18 cellular contexts compared by ENCODE assay signal in genomic region chr16:974606-975312, GRCh38. TPM values are rescaled to one million over a fixed set of nuclear protein-coding genes. Genes with fewer than 3 reads are reported as not detected.
A peak's percentile ranks its signal among the peaks of the same experiment; 100 is the strongest.
DNase-seq lines count a peak whose midpoint lies in the region; ATAC-seq, FAIRE-seq and TF ChIP-seq lines count a peak whose summit lies in the region.
"Had no signal": no experiment of that assay in that cellular context is flagged by ENCODE, and none has a peak within 500 bp of the region (broad histone marks: within the 10 kb centered on the region; RNA-seq: fewer than 3 reads in every experiment).

No MANE protein-coding gene starts in this region.

- no peak for FAIRE-seq in kidney (lab: Jason Lieb, UNC)
- FAIRE-seq: GM12892, keratinocyte, pancreas had no signal

- H3K27me3 ChIP-seq in SJCRH30 = no peaks in the 10 kb centered on the region
- H3K27me3 ChIP-seq: pancreas had no signal

- H3K27ac Mint-ChIP-seq in Calu3 (ENCODE audit: unreplicated experiment) = no peak overlapping the region
- H3K27ac Mint-ChIP-seq in activated T-helper 17 cell treated with anti-CD3 and anti-CD28 coated beads, Interleukin-2, amount 50 U/mL, for 72 hours = no peak overlapping the region

- no peaks in the 10 kb centered on the region for H3K9me3 Mint-ChIP-seq in Calu3 (ENCODE audit: low read depth, unreplicated experiment)
- H3K9me3 Mint-ChIP-seq in activated T-helper 17 cell treated with anti-CD3 and anti-CD28 coated beads, Interleukin-2, amount 50 U/mL, for 72 hours = no peaks in the 10 kb centered on the region

- no TSS peak for BruUV-seq in Calu3 (replicated peaks; lab: Mats Ljungman, UMichigan)

- intact Hi-C loops in Calu3 (cut with micrococcal nuclease; ENCODE audit: unreplicated experiment) = no loop called here
- intact Hi-C loops in kidney (cut with DNase I) = no loop called here
- intact Hi-C loops in left colon (cut with DNase I, micrococcal nuclease) = no loop called here

- peak; percentile 61 for DNase-seq in Calu3
- DNase-seq in SJCRH30 = peak; percentile 95 to 96
- DNase-seq in kidney = peak; percentile 92
- peak; percentile 57 for DNase-seq in skeletal muscle cell (ENCODE audit: low read depth)
- no peak for DNase-seq in T-helper 9 cell
- no peak for DNase-seq in left colon
- DNase-seq: glutamatergic neuron, HCEC 1CT, MG63, NCI-H2107 had no signal

- H3K4me3 Mint-ChIP-seq in Calu3 (ENCODE audit: low read depth, unreplicated experiment) = no peak overlapping the region
- H3K4me3 Mint-ChIP-seq in activated T-helper 17 cell treated with anti-CD3 and anti-CD28 coated beads, Interleukin-2, amount 50 U/mL, for 72 hours = no peak overlapping the region

- peaks cover 24% of the 10 kb centered on the region for H3K36me3 Mint-ChIP-seq in Calu3 (ENCODE audit: insufficient read depth, unreplicated experiment)
- H3K36me3 Mint-ChIP-seq in activated T-helper 17 cell treated with anti-CD3 and anti-CD28 coated beads, Interleukin-2, amount 50 U/mL, for 72 hours (ENCODE audit: low read depth) = no peaks in the 10 kb centered on the region

- H3K4me3 ChIP-seq in SJCRH30 (peak overlapping the region; percentile 1; the same call in 1 of the 2 replicates), kidney (ENCODE audit: low read length in 2 of 2) (no peak overlapping the region), skeletal muscle cell (ENCODE audit: low read depth, low read length) (no peak overlapping the region)
- H3K4me3 ChIP-seq: MG63, pancreas had no signal

- H3K9me3 ChIP-seq in SJCRH30 (replicated peaks) (no peaks in the 10 kb centered on the region), kidney (ENCODE audit: control insufficient read depth in 1 of 2, low read length in 2 of 2) (no peaks in the 10 kb centered on the region)
- H3K9me3 ChIP-seq: MG63, pancreas had no signal

- CTCF ChIA-PET in Calu3 (lab: Charles Lee) = no interaction called here

- H3K27ac ChIP-seq in SJCRH30 (peak overlapping the region; percentile 97), kidney (ENCODE audit: low read depth in 2 of 2, low read length in 2 of 2) (no peak overlapping the region)
- H3K27ac ChIP-seq: C4-2B had no signal

- H3K9ac ChIP-seq in kidney (ENCODE audit: low read length in 2 of 2) = no peak overlapping the region

- H3K4me1 Mint-ChIP-seq in Calu3 (ENCODE audit: low read depth, unreplicated experiment) = peaks cover 53% of the 10 kb centered on the region
- H3K4me1 Mint-ChIP-seq in activated T-helper 17 cell treated with anti-CD3 and anti-CD28 coated beads, Interleukin-2, amount 50 U/mL, for 72 hours = peaks cover 6% of the 10 kb centered on the region

- H3K36me3 ChIP-seq in SJCRH30 (peaks cover 4% of the 10 kb centered on the region; the same call in 1 of the 2 replicates), kidney (ENCODE audit: control insufficient read depth in 1 of 2, insufficient read depth in 2 of 2, low read length in 2 of 2) (no peaks in the 10 kb centered on the region)
- H3K36me3 ChIP-seq: MG63, pancreas had no signal

- ATAC-seq in GM19467 (IDR thresholded peaks at IDR 0.05; ENCODE audit: unreplicated experiment) = no peak
- no peak for ATAC-seq in activated T-helper 17 cell treated with anti-CD3 and anti-CD28 coated beads, Interleukin-2, amount 50 U/mL, for 72 hours (replicated peaks)
- ATAC-seq in left colon = no peak
- ATAC-seq: pancreas had no signal

- peaks cover 27% of the 10 kb centered on the region for H3K27me3 Mint-ChIP-seq in Calu3 (ENCODE audit: unreplicated experiment)
- H3K27me3 Mint-ChIP-seq in activated T-helper 17 cell treated with anti-CD3 and anti-CD28 coated beads, Interleukin-2, amount 50 U/mL, for 72 hours = no peaks in the 10 kb centered on the region

- H3K4me1 ChIP-seq in SJCRH30 (peaks cover 71% of the 10 kb centered on the region), kidney (ENCODE audit: control insufficient read depth in 1 of 2, insufficient read depth in 1 of 2, low read depth in 1 of 2, low read length in 2 of 2) (peaks cover 4 to 9% of the 10 kb centered on the region in 2 donors)

- TF ChIP-seq CTCF in Calu3 (IDR thresholded peaks at IDR 0.05; ENCODE audit: unreplicated experiment) = no peak
- TF ChIP-seq CTCF in kidney (IDR thresholded peaks at IDR 0.05; ENCODE audit: borderline replicate concordance, extremely low read depth, insufficient read depth) = no peak

RNA-seq across cellular contexts. Expression of gene LMF1, which starts 4.0 kb away (rescaled TPM):
- 31.9 and 34.6 TPM in 2 replicates for total RNA-seq in Calu3 (2022)
- total RNA-seq in SJCRH30 (2014; rRNA removed; shearing (Covaris generic)) = 2.3 and 2.7 TPM in 2 replicates
- 28.6 TPM for total RNA-seq in kidney
- 15.4 TPM for polyA plus RNA-seq in kidney (ENCODE audit: insufficient read depth, low read depth, low replicate concordance)
- total RNA-seq in activated T-helper 17 cell treated with anti-CD3 and anti-CD28 coated beads, Interleukin-2, amount 50 U/mL, for 72 hours = 10 to 100 TPM; 12.3 to 17.8 TPM
- 10 to 100 TPM; 17.3 to 22.6 TPM for total RNA-seq in left colon
- total RNA-seq: HT1080 had no signal

RNA-seq across cellular contexts. Expression of gene SOX8, which starts 6.8 kb away (rescaled TPM):
- 0.92 and 1.2 TPM in 2 replicates for total RNA-seq in Calu3 (2022)
- total RNA-seq in SJCRH30 (2014; rRNA removed; shearing (Covaris generic)) = 141 and 144 TPM in 2 replicates
- 1.0 TPM for total RNA-seq in kidney
- 0.17 TPM for polyA plus RNA-seq in kidney (ENCODE audit: insufficient read depth, low read depth, low replicate concordance)
- total RNA-seq in activated T-helper 17 cell treated with anti-CD3 and anti-CD28 coated beads, Interleukin-2, amount 50 U/mL, for 72 hours = 1 to 10 TPM in 1 of 2 donors, under 1 TPM in 1; 0.35 to 3.8 TPM
- total RNA-seq in left colon = under 1 TPM; 0.31 to 0.70 TPM
- total RNA-seq: epithelial cell of proximal tubule, HT1080 had no signal

Comparison
In these comparisons a context has a peak if more than half of its experiments do, and no peak if none do; other contexts are left out.
1. DNase-seq: peak in Calu3 (single experiment), SJCRH30 (2 of 2), kidney (single experiment) and skeletal muscle cell (single experiment); none in T-helper 9 cell (single experiment) and left colon (0 of 2).
2. RNA of gene SOX8, which starts 6.8 kb away (total RNA-seq): 141 to 144 TPM in SJCRH30; 0.35 to 3.8 TPM in activated T-helper 17 cell treated with anti-CD3 and anti-CD28 coated beads, Interleukin-2, amount 50 U/mL, for 72 hours, 1.0 TPM in kidney (single experiment), 0.92 to 1.2 TPM in Calu3 and 0.31 to 0.70 TPM in left colon; every median in the first group is over 10 times any median in the second.